1 cellular context compared by ENCODE assay signal in the genomic region with DNA sequence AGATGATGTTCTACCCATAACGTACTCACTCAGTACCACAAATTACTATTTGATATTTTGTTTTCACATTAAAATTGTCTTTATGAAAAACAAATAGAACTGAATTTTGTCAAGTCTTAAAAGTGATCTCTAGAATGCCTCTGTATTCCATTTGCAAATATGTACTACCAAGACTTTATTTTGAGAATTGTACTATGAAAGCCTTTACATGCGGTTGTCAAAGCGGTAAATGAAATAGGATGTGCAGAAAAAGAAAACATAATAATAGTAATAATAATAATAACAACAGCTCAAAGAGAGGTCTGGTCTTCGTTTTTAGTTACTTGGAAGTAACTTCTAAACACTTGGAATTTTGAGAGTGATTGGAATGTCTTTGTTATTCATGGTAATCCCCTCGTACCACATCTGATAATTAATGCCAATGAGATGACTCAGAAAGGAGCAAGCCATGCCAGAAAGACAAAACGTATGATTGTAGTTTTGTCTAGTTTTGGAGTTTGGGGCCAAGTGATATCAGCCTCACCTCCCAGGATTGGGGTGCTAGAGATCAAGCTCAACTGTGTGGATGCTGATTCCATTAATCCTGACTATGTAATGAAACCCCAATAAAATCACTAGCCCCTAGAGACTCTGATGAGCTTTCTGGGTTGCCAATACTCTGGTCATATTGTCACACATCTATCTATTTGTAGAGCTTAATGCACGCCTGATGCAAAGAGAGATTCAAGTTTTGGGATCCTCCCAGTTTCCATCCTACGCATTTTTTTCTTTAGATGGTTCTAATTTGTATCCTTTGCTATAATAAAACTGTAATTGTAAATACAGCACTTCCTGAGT.
TF ChIP-seq lines count a peak whose summit lies in the region.

No MANE protein-coding gene starts in this region.

TF ChIP-seq in SK-N-SH, 30 proteins besides CTCF, POLR2A, EP300 and RAD21:
- TF ChIP-seq, protein P1, sequence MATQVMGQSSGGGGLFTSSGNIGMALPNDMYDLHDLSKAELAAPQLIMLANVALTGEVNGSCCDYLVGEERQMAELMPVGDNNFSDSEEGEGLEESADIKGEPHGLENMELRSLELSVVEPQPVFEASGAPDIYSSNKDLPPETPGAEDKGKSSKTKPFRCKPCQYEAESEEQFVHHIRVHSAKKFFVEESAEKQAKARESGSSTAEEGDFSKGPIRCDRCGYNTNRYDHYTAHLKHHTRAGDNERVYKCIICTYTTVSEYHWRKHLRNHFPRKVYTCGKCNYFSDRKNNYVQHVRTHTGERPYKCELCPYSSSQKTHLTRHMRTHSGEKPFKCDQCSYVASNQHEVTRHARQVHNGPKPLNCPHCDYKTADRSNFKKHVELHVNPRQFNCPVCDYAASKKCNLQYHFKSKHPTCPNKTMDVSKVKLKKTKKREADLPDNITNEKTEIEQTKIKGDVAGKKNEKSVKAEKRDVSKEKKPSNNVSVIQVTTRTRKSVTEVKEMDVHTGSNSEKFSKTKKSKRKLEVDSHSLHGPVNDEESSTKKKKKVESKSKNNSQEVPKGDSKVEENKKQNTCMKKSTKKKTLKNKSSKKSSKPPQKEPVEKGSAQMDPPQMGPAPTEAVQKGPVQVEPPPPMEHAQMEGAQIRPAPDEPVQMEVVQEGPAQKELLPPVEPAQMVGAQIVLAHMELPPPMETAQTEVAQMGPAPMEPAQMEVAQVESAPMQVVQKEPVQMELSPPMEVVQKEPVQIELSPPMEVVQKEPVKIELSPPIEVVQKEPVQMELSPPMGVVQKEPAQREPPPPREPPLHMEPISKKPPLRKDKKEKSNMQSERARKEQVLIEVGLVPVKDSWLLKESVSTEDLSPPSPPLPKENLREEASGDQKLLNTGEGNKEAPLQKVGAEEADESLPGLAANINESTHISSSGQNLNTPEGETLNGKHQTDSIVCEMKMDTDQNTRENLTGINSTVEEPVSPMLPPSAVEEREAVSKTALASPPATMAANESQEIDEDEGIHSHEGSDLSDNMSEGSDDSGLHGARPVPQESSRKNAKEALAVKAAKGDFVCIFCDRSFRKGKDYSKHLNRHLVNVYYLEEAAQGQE (IDR thresholded peaks at IDR 0.05; ENCODE audit: low read depth, low read length): no peak
- TF ChIP-seq YY1 (IDR thresholded peaks at IDR 0.05; ENCODE audit: low read depth) (no peak), SMC3 (IDR thresholded peaks at IDR 0.05; ENCODE audit: low read depth, low read length) (no peak), NFIC (IDR thresholded peaks at IDR 0.05; ENCODE audit: borderline replicate concordance) (0 out of 2 replicates have a peak, but pooled peaks have one; percentile 11), FOXJ3 (CRISPR knock-in tag; IDR thresholded peaks at IDR 0.05) (no peak)
- TF ChIP-seq, protein P2, sequence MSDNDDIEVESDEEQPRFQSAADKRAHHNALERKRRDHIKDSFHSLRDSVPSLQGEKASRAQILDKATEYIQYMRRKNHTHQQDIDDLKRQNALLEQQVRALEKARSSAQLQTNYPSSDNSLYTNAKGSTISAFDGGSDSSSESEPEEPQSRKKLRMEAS (IDR thresholded peaks at IDR 0.05; ENCODE audit: low read depth): no peak
